ENCODE assay signal across 9 cellular contexts in the genomic region with DNA sequence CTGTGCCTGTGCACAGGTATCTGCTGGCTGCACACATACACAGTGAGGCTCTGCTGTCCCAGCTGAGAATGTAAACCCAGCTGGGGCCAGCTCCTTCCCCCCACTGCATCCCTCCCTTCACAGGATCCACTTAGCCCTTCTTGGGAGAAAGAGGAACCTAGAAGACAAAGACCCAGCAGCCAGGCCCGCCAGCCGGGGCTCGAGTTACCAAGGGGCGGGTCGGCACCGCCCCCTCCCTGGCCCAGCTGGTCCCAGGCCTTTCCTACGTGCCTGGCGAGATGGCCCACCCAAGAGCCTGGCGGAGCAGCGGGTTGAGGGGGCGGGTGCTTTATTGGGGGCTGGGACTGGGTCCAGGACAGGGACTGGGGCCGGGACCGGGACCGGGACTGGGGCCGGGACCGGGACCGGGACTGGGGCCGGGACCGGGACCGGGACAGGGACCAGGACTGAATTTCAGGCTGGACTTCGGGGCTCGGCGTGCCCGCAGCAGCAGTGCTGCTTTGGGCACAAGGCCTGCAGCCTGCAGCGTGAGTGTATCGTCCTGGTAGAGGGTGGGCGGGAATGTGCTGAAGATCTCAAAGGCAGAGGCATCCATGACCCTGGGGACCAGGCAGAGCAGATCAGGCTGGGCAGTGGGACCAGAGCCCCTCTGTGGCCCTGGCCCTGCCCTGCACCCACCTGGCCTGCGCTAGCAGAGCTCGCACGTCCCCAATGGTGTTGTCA. TPM values are rescaled to one million over a fixed set of nuclear protein-coding genes. Genes with fewer than 3 reads are reported as not detected.
A peak's percentile ranks its signal among the peaks of the same experiment; 100 is the strongest.
DNase-seq lines count a peak whose midpoint lies in the region; ATAC-seq and TF ChIP-seq lines count a peak whose summit lies in the region.
"Had no signal": no experiment of that assay in that cellular context is flagged by ENCODE, and none has a peak within 500 bp of the region (broad histone marks: within the 10 kb centered on the region; RNA-seq: fewer than 3 reads in every experiment).

No MANE protein-coding gene starts in this region.

- no peak for ATAC-seq in GM21786 (IDR thresholded peaks at IDR 0.05; ENCODE audit: unreplicated experiment)

- H3K79me2 ChIP-seq in Karpas-422 (ENCODE audit: low read length), result peaks cover 22% of the 10 kb centered on the region

- H4K20me1 ChIP-seq in Karpas-422 (ENCODE audit: insufficient read depth, low read depth, low read length), result no peaks in the 10 kb centered on the region

- DNase-seq in AG10803 (ENCODE audit: low read depth) (no peak), Karpas-422 (peak; percentile 82), astrocyte of the cerebellum (ENCODE audit: low read depth) (no peak), DMS79 (lab: John Stamatoyannopoulos, UW) (no peak), OCI-M2 (lab: John Stamatoyannopoulos, UW; ENCODE audit: unreplicated experiment) (no peak), NK-92 (lab: John Stamatoyannopoulos, UW; ENCODE audit: unreplicated experiment) (no peak)

- H3K9me3 ChIP-seq in Karpas-422 (ENCODE audit: low read length) (no peaks in the 10 kb centered on the region), muscle layer of duodenum (ENCODE audit: control insufficient read depth in 1 of 2, low read length in 2 of 2) (no peaks in the 10 kb centered on the region)

- H3K36me3 ChIP-seq in Karpas-422 (ENCODE audit: insufficient read depth, low read length) (peaks cover 11% of the 10 kb centered on the region), muscle layer of duodenum (ENCODE audit: control insufficient read depth in 1 of 2, insufficient read depth in 2 of 2, low read length in 2 of 2) (peaks cover 0 to 8% of the 10 kb centered on the region in 2 donors)

- TF ChIP-seq CTCF in AG10803 (conservative IDR thresholded peaks at IDR 0.05; ENCODE audit: low read length) (no peak), astrocyte of the cerebellum (IDR thresholded peaks at IDR 0.05; ENCODE audit: low read depth, low read length, missing control alignments) (no peak)

- peak overlapping the region; percentile 83 for H3K4me2 ChIP-seq in Karpas-422 (ENCODE audit: low read depth, low read length, poor library complexity, severe bottlenecking)

- no peak overlapping the region for H2AFZ ChIP-seq in Karpas-422 (ENCODE audit: low read length)

- H3K4me3 ChIP-seq in AG10803 (ENCODE audit: low read length) (peak overlapping the region; percentile 80), Karpas-422 (ENCODE audit: low read length) (peak overlapping the region; percentile 73; the same call in 1 of the 2 replicates), astrocyte of the cerebellum (ENCODE audit: low read depth, low read length) (peak overlapping the region; percentile 81), muscle layer of duodenum (ENCODE audit: low read depth in 1 of 2, low read length in 2 of 2) (peak overlapping the region; percentile 15 to 65)

- in situ Hi-C loops in astrocyte of the cerebellum (cut with HindIII; ENCODE audit: low sequenced_read_pairs), result no loop called here

- no peaks in the 10 kb centered on the region for H3K27me3 ChIP-seq in Karpas-422 (ENCODE audit: low read length)
- H3K27me3 ChIP-seq in muscle layer of duodenum (ENCODE audit: low read depth, low read length), result no peaks in the 10 kb centered on the region

- H3K4me1 ChIP-seq in Karpas-422 (ENCODE audit: low read length) (peaks cover 88% of the 10 kb centered on the region), muscle layer of duodenum (ENCODE audit: control insufficient read depth in 1 of 2, insufficient read depth in 2 of 2, low read length in 2 of 2) (peaks cover 32 to 45% of the 10 kb centered on the region in 2 donors)

- H3K9me2 ChIP-seq in Karpas-422 (replicated peaks; ENCODE audit: insufficient read depth, low read length), result no peaks in the 10 kb centered on the region

- H3K27ac ChIP-seq in Karpas-422 (ENCODE audit: low read length), result peak overlapping the region; percentile 98
- H3K27ac ChIP-seq in muscle layer of duodenum (ENCODE audit: low read length), result no peak overlapping the region

- peak overlapping the region; percentile 81 for H3K9ac ChIP-seq in Karpas-422 (ENCODE audit: low read length)

RNA-seq across cellular contexts. Expression of gene SH3BGRL3, which starts 2.2 kb away (rescaled TPM):
- total RNA-seq in Karpas-422 (2014; rRNA removed; shearing (Covaris generic); ENCODE audit: low replicate concordance), result 108 and 143 TPM in 2 replicates

RNA-seq across cellular contexts. Expression of gene UBXN11, which starts 24.3 kb away (rescaled TPM):
- total RNA-seq in Karpas-422 (2014; rRNA removed; shearing (Covaris generic); ENCODE audit: low replicate concordance), result 20.7 and 56.0 TPM in 2 replicates

RNA-seq across cellular contexts. Expression of gene CD52, which starts 35.6 kb away (rescaled TPM):
- total RNA-seq in Karpas-422 (2014; rRNA removed; shearing (Covaris generic); ENCODE audit: low replicate concordance), result 614 and 735 TPM in 2 replicates
- total RNA-seq: cerebellum had no signal

RNA-seq across cellular contexts. Expression of gene CEP85, which starts 48.1 kb away (rescaled TPM):
- 23.8 and 31.5 TPM in 2 replicates for total RNA-seq in Karpas-422 (2014; rRNA removed; shearing (Covaris generic); ENCODE audit: low replicate concordance)
